2 cellular contexts compared by ENCODE assay signal in the genomic region with DNA sequence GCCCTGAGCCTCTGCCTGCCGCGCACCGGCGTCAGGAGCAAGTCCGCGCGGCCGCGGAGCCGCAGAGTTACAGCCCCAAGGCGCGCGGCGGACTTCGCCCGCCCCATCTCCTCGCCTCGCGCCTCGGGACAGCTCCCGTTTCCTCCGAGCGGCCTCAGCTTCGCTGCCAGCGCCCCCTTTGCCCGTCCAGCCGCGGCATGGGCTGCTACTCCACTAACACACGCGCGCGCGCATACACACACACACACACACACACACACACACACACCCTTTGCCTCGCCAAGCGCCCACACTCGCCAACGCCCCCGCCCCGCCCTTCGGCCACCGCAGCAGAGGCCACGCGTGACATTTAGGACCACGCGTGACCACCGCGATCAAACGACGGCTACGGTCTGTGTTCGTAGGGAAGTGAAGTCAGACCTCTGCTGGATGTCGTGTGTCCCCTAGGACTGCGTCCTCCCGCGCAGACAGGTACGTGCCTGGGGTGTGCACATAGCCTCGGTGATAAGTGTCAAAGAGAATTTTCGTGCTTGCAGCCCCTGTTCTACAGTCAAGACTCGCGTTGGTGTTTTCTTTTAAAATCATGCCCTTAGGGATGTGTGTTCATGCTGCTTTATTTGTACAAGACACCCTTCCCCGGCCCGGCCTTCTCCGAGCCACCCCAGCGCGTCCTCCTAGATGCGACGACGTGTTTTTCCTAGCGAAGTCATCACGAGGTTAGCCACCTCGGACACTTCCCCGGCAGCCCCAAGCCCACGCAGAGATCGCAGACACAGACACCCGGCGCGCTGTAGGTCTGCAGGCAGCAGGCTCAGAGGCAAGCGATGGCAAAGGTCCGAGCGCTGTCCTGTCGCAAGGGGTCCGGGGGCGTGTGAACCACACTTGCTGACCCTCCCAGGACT.
TF ChIP-seq lines count a peak whose summit lies in the region.

No MANE protein-coding gene starts in this region.

TF ChIP-seq in A549, 52 proteins besides CTCF, POLR2A, EP300 and RAD21:
- TF ChIP-seq, protein P1, sequence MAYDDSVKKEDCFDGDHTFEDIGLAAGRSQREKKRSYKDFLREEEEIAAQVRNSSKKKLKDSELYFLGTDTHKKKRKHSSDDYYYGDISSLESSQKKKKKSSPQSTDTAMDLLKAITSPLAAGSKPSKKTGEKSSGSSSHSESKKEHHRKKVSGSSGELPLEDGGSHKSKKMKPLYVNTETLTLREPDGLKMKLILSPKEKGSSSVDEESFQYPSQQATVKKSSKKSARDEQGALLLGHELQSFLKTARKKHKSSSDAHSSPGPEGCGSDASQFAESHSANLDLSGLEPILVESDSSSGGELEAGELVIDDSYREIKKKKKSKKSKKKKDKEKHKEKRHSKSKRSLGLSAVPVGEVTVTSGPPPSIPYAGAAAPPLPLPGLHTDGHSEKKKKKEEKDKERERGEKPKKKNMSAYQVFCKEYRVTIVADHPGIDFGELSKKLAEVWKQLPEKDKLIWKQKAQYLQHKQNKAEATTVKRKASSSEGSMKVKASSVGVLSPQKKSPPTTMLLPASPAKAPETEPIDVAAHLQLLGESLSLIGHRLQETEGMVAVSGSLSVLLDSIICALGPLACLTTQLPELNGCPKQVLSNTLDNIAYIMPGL (CRISPR knock-in tag; IDR thresholded peaks at IDR 0.05; ENCODE audit: borderline replicate concordance) = no peak
- TF ChIP-seq MAZ (IDR thresholded peaks at IDR 0.05; ENCODE audit: borderline replicate concordance, low read depth, low read length) (no peak), MYC (IDR thresholded peaks at IDR 0.05; ENCODE audit: borderline replicate concordance, low read length) (no peak), ZNF302 (CRISPR knock-in tag; IDR thresholded peaks at IDR 0.05) (no peak), MAFK (IDR thresholded peaks at IDR 0.05; ENCODE audit: partially characterized antibody) (no peak), CHD4 (IDR thresholded peaks at IDR 0.05; ENCODE audit: borderline replicate concordance) (no peak), ESRRA (IDR thresholded peaks at IDR 0.05; ENCODE audit: borderline replicate concordance, low read length) (no peak), FOXS1 (CRISPR knock-in tag; IDR thresholded peaks at IDR 0.05) (no peak)
- TF ChIP-seq, protein P2, sequence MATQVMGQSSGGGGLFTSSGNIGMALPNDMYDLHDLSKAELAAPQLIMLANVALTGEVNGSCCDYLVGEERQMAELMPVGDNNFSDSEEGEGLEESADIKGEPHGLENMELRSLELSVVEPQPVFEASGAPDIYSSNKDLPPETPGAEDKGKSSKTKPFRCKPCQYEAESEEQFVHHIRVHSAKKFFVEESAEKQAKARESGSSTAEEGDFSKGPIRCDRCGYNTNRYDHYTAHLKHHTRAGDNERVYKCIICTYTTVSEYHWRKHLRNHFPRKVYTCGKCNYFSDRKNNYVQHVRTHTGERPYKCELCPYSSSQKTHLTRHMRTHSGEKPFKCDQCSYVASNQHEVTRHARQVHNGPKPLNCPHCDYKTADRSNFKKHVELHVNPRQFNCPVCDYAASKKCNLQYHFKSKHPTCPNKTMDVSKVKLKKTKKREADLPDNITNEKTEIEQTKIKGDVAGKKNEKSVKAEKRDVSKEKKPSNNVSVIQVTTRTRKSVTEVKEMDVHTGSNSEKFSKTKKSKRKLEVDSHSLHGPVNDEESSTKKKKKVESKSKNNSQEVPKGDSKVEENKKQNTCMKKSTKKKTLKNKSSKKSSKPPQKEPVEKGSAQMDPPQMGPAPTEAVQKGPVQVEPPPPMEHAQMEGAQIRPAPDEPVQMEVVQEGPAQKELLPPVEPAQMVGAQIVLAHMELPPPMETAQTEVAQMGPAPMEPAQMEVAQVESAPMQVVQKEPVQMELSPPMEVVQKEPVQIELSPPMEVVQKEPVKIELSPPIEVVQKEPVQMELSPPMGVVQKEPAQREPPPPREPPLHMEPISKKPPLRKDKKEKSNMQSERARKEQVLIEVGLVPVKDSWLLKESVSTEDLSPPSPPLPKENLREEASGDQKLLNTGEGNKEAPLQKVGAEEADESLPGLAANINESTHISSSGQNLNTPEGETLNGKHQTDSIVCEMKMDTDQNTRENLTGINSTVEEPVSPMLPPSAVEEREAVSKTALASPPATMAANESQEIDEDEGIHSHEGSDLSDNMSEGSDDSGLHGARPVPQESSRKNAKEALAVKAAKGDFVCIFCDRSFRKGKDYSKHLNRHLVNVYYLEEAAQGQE (IDR thresholded peaks at IDR 0.05) = no peak
- TF ChIP-seq, protein P3, sequence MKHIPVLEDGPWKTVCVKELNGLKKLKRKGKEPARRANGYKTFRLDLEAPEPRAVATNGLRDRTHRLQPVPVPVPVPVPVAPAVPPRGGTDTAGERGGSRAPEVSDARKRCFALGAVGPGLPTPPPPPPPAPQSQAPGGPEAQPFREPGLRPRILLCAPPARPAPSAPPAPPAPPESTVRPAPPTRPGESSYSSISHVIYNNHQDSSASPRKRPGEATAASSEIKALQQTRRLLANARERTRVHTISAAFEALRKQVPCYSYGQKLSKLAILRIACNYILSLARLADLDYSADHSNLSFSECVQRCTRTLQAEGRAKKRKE (CRISPR knock-in tag; IDR thresholded peaks at IDR 0.05; ENCODE audit: low read depth) = no peak
- TF ChIP-seq, protein P4, sequence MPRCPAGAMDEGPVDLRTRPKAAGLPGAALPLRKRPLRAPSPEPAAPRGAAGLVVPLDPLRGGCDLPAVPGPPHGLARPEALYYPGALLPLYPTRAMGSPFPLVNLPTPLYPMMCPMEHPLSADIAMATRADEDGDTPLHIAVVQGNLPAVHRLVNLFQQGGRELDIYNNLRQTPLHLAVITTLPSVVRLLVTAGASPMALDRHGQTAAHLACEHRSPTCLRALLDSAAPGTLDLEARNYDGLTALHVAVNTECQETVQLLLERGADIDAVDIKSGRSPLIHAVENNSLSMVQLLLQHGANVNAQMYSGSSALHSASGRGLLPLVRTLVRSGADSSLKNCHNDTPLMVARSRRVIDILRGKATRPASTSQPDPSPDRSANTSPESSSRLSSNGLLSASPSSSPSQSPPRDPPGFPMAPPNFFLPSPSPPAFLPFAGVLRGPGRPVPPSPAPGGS (IDR thresholded peaks at IDR 0.05) = no peak

TF ChIP-seq in HCT116, 20 proteins besides CTCF, POLR2A, EP300 and RAD21 (continued from another document):
- TF ChIP-seq ZNF274 (IDR thresholded peaks at IDR 0.05; ENCODE audit: low read depth, low read length) (no peak), EZH2 (IDR thresholded peaks at IDR 0.05) (no peak), ELF1 (IDR thresholded peaks at IDR 0.05; ENCODE audit: borderline replicate concordance, low read depth) (no peak), TCF7L2 (IDR thresholded peaks at IDR 0.05; ENCODE audit: borderline replicate concordance, extremely low read depth, insufficient read depth, insufficient read length) (no peak), ZFX (IDR thresholded peaks at IDR 0.05) (no peak), EGR1 (IDR thresholded peaks at IDR 0.05; ENCODE audit: low read depth) (peak; percentile 76), JUND (IDR thresholded peaks at IDR 0.05) (no peak), CBX3 (IDR thresholded peaks at IDR 0.05; ENCODE audit: low read depth) (0 out of 2 replicates have a peak, but pooled peaks have one; percentile 42), SP1 (IDR thresholded peaks at IDR 0.05; ENCODE audit: low read depth) (peak; percentile 37), CEBPB (IDR thresholded peaks at IDR 0.05; ENCODE audit: low read depth) (no peak), SRF (IDR thresholded peaks at IDR 0.05; ENCODE audit: low read depth) (no peak), POLR2AphosphoS5 (IDR thresholded peaks at IDR 0.05; ENCODE audit: low read depth, low read length) (no peak), EZH2phosphoT487 (IDR thresholded peaks at IDR 0.05; ENCODE audit: borderline replicate concordance) (no peak), FOSL1 (IDR thresholded peaks at IDR 0.05; ENCODE audit: low read depth) (no peak), SIN3A (IDR thresholded peaks at IDR 0.05; ENCODE audit: low read depth) (no peak), YY1 (IDR thresholded peaks at IDR 0.05; ENCODE audit: extremely low read depth, insufficient replicate concordance, low read depth, low read length) (no peak)
- TF ChIP-seq, protein P2 (IDR thresholded peaks at IDR 0.05; ENCODE audit: low read depth) = no peak
- TF ChIP-seq, protein P5, sequence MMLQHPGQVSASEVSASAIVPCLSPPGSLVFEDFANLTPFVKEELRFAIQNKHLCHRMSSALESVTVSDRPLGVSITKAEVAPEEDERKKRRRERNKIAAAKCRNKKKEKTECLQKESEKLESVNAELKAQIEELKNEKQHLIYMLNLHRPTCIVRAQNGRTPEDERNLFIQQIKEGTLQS (IDR thresholded peaks at IDR 0.05) = no peak
- TF ChIP-seq, protein P6, sequence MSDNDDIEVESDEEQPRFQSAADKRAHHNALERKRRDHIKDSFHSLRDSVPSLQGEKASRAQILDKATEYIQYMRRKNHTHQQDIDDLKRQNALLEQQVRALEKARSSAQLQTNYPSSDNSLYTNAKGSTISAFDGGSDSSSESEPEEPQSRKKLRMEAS (IDR thresholded peaks at IDR 0.05) = peak; percentile 76
